In the genomic region with DNA sequence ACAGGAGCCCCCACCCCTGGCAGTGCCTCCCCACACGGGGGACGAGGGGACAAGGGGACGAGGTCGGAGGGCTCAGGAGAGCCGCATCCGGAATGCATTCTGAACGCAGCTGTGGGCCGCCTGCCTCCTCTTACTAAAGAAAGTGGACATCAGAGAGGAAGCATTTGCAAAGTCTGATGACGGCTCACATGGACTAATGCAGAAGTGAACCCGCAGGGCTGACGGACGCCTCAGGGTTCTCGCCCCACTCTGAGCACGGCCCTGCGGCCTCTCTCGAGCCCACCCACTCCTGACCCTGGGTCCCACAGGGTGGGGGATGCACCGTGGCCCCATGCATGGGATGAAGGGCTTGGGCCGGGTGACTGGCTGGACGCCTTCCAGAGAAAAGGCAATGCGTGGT, we compare ENCODE assay signal across 11 cellular contexts. TPM values are rescaled to one million over a fixed set of nuclear protein-coding genes. Genes with fewer than 3 reads are reported as not detected.
DNase-seq lines count a peak whose midpoint lies in the region; ATAC-seq and TF ChIP-seq lines count a peak whose summit lies in the region.
"Had no signal": no experiment of that assay in that cellular context is flagged by ENCODE, and none has a peak within 500 bp of the region (broad histone marks: within the 10 kb centered on the region; RNA-seq: fewer than 3 reads in every experiment).

No MANE protein-coding gene starts in this region.

- peaks cover 2 to 23% of the 10 kb centered on the region in 2 donors for H3K4me1 ChIP-seq in adrenal gland (replicated peaks in 1 of 2)
- peaks cover 10 to 33% (median 30%) of the 10 kb centered on the region in 4 donors for H3K4me1 ChIP-seq in stomach
- H3K4me1 ChIP-seq in BE2C = no peaks in the 10 kb centered on the region

- no peak for TF ChIP-seq CTCF in adrenal gland (IDR thresholded peaks at IDR 0.05)
- TF ChIP-seq CTCF in stomach (IDR thresholded peaks at IDR 0.05) = no peak
- no peak for TF ChIP-seq CTCF in BE2C (IDR thresholded peaks at IDR 0.05; ENCODE audit: low read depth, low read length)
- no peak for TF ChIP-seq CTCF in progenitor cell of endocrine pancreas (IDR thresholded peaks at IDR 0.05; ENCODE audit: unreplicated experiment)

- H3K27me3 ChIP-seq in H7 (ENCODE audit: control insufficient read depth, insufficient read depth, low read length) (no peaks in the 10 kb centered on the region), adrenal gland (no peaks in the 10 kb centered on the region), stomach (no peaks in the 10 kb centered on the region), BE2C (no peaks in the 10 kb centered on the region)

- TF ChIP-seq POLR2A in adrenal gland (IDR thresholded peaks at IDR 0.05) (no peak), stomach (IDR thresholded peaks at IDR 0.05) (no peak)

- ATAC-seq in left lobe of liver = peak; percentile 37
- ATAC-seq: activated T-cell treated with anti-CD3 and anti-CD28 coated beads, Interleukin-2, amount 50 U/mL, for 72 hours; stimulated activated memory B cell treated with anti-CD40 and anti-IgM and Interleukin-4, amounts not matched to agents 10 μg/mL and 1 μg/mL and 100 μg/mL, for 72 hours had no signal

- no peak for TF ChIP-seq EP300 in stomach (IDR thresholded peaks at IDR 0.05)

- H3K27ac ChIP-seq in adrenal gland (peak overlapping the region in 1 of 5 donors; percentile 8), stomach (peak overlapping the region in 2 of 5 donors; percentile 38 to 59)
- H3K27ac ChIP-seq: neural progenitor cell had no signal

- H3K9me3 Mint-ChIP-seq in progenitor cell of endocrine pancreas (ENCODE audit: low read depth) = no peaks in the 10 kb centered on the region
- H3K9me3 Mint-ChIP-seq: activated T-cell treated with anti-CD3 and anti-CD28 coated beads, Interleukin-2, amount 50 U/mL, for 72 hours; neural progenitor cell; stimulated activated memory B cell treated with anti-CD40 and anti-IgM and Interleukin-4, amounts not matched to agents 10 μg/mL and 1 μg/mL and 100 μg/mL, for 72 hours had no signal

- no peak overlapping the region for H3K27ac Mint-ChIP-seq in progenitor cell of endocrine pancreas
- H3K27ac Mint-ChIP-seq: activated T-cell treated with anti-CD3 and anti-CD28 coated beads, Interleukin-2, amount 50 U/mL, for 72 hours; neural progenitor cell; stimulated activated memory B cell treated with anti-CD40 and anti-IgM and Interleukin-4, amounts not matched to agents 10 μg/mL and 1 μg/mL and 100 μg/mL, for 72 hours had no signal

- DNase-seq in H7 = peak; percentile 35
- peak in 6 of 7 donors; percentile 13 to 53 (median 20) for DNase-seq in adrenal gland
- DNase-seq in left lobe of liver (ENCODE audit: low spot score) = peak; percentile 45
- DNase-seq in stomach = peak; percentile 23
- DNase-seq in BE2C = no peak
- DNase-seq in SK-N-DZ (ENCODE audit: low spot score) = no peak
- no peak for DNase-seq in progenitor cell of endocrine pancreas (ENCODE audit: low spot score, unreplicated experiment)
- DNase-seq in NCI-H345 (lab: John Stamatoyannopoulos, UW) = no peak
- DNase-seq: activated T-cell treated with anti-CD3 and anti-CD28 coated beads, Interleukin-2, amount 50 U/mL, for 72 hours had no signal

- H3K4me3 Mint-ChIP-seq in progenitor cell of endocrine pancreas (ENCODE audit: low read depth) = no peak overlapping the region
- H3K4me3 Mint-ChIP-seq: activated T-cell treated with anti-CD3 and anti-CD28 coated beads, Interleukin-2, amount 50 U/mL, for 72 hours; neural progenitor cell; stimulated activated memory B cell treated with anti-CD40 and anti-IgM and Interleukin-4, amounts not matched to agents 10 μg/mL and 1 μg/mL and 100 μg/mL, for 72 hours had no signal

- intact Hi-C loops in adrenal gland (cut with DNase I) = no loop called here
- intact Hi-C loops in stomach (cut with DNase I; ENCODE audit: low total_unique reads) = no loop called here

- peaks cover 7% of the 10 kb centered on the region for H3K36me3 ChIP-seq in H7 (replicated peaks; ENCODE audit: control insufficient read depth, insufficient read depth, low read length)
- no peaks in the 10 kb centered on the region for H3K36me3 ChIP-seq in adrenal gland (replicated peaks in 1 of 2)
- peaks cover 0 to 47% (median 43%) of the 10 kb centered on the region in 4 donors for H3K36me3 ChIP-seq in stomach
- peaks cover 40% of the 10 kb centered on the region for H3K36me3 ChIP-seq in BE2C
- H3K36me3 ChIP-seq: neural progenitor cell had no signal

- H3K4me1 Mint-ChIP-seq in progenitor cell of endocrine pancreas (ENCODE audit: low read depth) = peaks cover 24% of the 10 kb centered on the region

- H3K9me3 ChIP-seq in adrenal gland (replicated peaks in 1 of 3) = no peaks in the 10 kb centered on the region
- H3K9me3 ChIP-seq in stomach = no peaks in the 10 kb centered on the region
- H3K9me3 ChIP-seq in BE2C = no peaks in the 10 kb centered on the region

- H3K27me3 Mint-ChIP-seq in progenitor cell of endocrine pancreas = peaks cover 9% of the 10 kb centered on the region
- H3K27me3 Mint-ChIP-seq: stimulated activated memory B cell treated with anti-CD40 and anti-IgM and Interleukin-4, amounts not matched to agents 10 μg/mL and 1 μg/mL and 100 μg/mL, for 72 hours had no signal

- 77 to 88% (median 87%) methylated on average over 19 to 20 of the region's 20 CpGs for WGBS in adrenal gland, 4 donors
- 84 to 92% (median 89%) methylated on average over 19 to 20 of the region's 20 CpGs for WGBS in stomach, 5 donors

- peaks cover 1% of the 10 kb centered on the region for H3K36me3 Mint-ChIP-seq in progenitor cell of endocrine pancreas (ENCODE audit: insufficient read depth)

- H3K4me3 ChIP-seq in H7 (ENCODE audit: insufficient read depth, low read depth, low read length) (no peak overlapping the region), adrenal gland (no peak overlapping the region), stomach (no peak overlapping the region), BE2C (ENCODE audit: low read depth, low read length) (no peak overlapping the region)
- H3K4me3 ChIP-seq: neural progenitor cell had no signal

RNA-seq across cellular contexts. Expression of a gene that starts 5.9 kb away (rescaled TPM):
- total RNA-seq in H7 (2014; rRNA removed; shearing (Covaris generic)) = 70.2 and 77.5 TPM in 2 replicates
- total RNA-seq in adrenal gland (10 to 100 TPM; 33.9 to 59.1 (median 43.4) TPM), left lobe of liver (8.9 TPM), stomach (100 to 1,000 TPM in 1 of 5 donors, 10 to 100 TPM in 4; 13.4 to 229 (median 17.4) TPM), progenitor cell of endocrine pancreas (73.3 and 76.4 TPM in 2 replicates)
- polyA plus RNA-seq in adrenal gland (10 to 100 TPM; 23.2 to 45.3 (median 42.8) TPM), stomach (10 to 100 TPM in 2 of 3 donors, 1 to 10 TPM in 1; 5.2 to 11.8 (median 11.6) TPM)
- 28.2 TPM for polyA plus RNA-seq in BE2C (2012; ENCODE audit: insufficient read depth, insufficient read length, low read depth)
- polyA plus RNA-seq in SK-N-DZ (2014; cell fraction: cytosol; rRNA removed) = 73.8 and 87.2 TPM in 2 replicates
- 46.6 and 62.7 TPM in 2 replicates for polyA plus RNA-seq in SK-N-DZ (2014; cell fraction: nucleus; rRNA removed)

Comparison
In these comparisons a context has a peak if more than half of its experiments do, and no peak if none do; other contexts are left out.
1. DNase-seq: peak in H7 (single experiment), adrenal gland (6 of 7), left lobe of liver (single experiment) and stomach (single experiment); none in BE2C (single experiment), SK-N-DZ (single experiment), progenitor cell of endocrine pancreas (single experiment) and NCI-H345 (single experiment).